In genomic region chr11:4030197-4030596, GRCh38 we compare ENCODE assay signal across 14 cellular contexts.
DNase-seq lines count a peak whose midpoint lies in the region; ATAC-seq and TF ChIP-seq lines count a peak whose summit lies in the region.
"Had no signal": no experiment of that assay in that cellular context is flagged by ENCODE, and none has a peak within 500 bp of the region (broad histone marks: within the 10 kb centered on the region; RNA-seq: fewer than 3 reads in every experiment).

No MANE protein-coding gene starts in this region.

- peaks cover 3% of the 10 kb centered on the region for H3K36me3 Mint-ChIP-seq in natural killer cell
- H3K36me3 Mint-ChIP-seq in natural killer cell treated with Interleukin-12 subunit alpha and Interleukin-12 subunit beta and Interleukin-15 and Interleukin-18, amount 100 ng/mL, for 72 hours, result peaks cover 12% of the 10 kb centered on the region
- peaks cover 42% of the 10 kb centered on the region for H3K36me3 Mint-ChIP-seq in activated T-helper 17 cell treated with anti-CD3 and anti-CD28 coated beads, Interleukin-2, amount 50 U/mL, for 72 hours (ENCODE audit: low read depth)
- H3K36me3 Mint-ChIP-seq in activated T-cell treated with anti-CD3 and anti-CD28 coated beads, Interleukin-2, amount 50 U/mL, for 4 hours (ENCODE audit: insufficient read depth), result peaks cover 34% of the 10 kb centered on the region

- peak overlapping the region; percentile 4; the same call in 1 of the 2 replicates for H3K4me2 ChIP-seq in KMS-11

- H3K27me3 ChIP-seq in KMS-11 (ENCODE audit: insufficient read depth, low read depth), result no peaks in the 10 kb centered on the region

- H3K9ac ChIP-seq in KMS-11, result no peak overlapping the region

- no peak for TF ChIP-seq POLR2A in erythroblast (IDR thresholded peaks at IDR 0.05; ENCODE audit: low read length)

- H3K4me1 ChIP-seq in KMS-11 (ENCODE audit: low read depth, poor library complexity, severe bottlenecking), result peaks cover 14% of the 10 kb centered on the region

- H3K9me3 Mint-ChIP-seq in natural killer cell, result no peaks in the 10 kb centered on the region
- no peaks in the 10 kb centered on the region for H3K9me3 Mint-ChIP-seq in natural killer cell treated with Interleukin-12 subunit alpha and Interleukin-12 subunit beta and Interleukin-15 and Interleukin-18, amount 100 ng/mL, for 72 hours
- H3K9me3 Mint-ChIP-seq in activated T-helper 17 cell treated with anti-CD3 and anti-CD28 coated beads, Interleukin-2, amount 50 U/mL, for 72 hours, result no peaks in the 10 kb centered on the region
- peaks cover 5% of the 10 kb centered on the region for H3K9me3 Mint-ChIP-seq in activated T-cell treated with anti-CD3 and anti-CD28 coated beads, Interleukin-2, amount 50 U/mL, for 4 hours
- H3K9me3 Mint-ChIP-seq: CD4-positive, alpha-beta T cell had no signal

- no peak for ATAC-seq in natural killer cell
- no peak for ATAC-seq in natural killer cell treated with Interleukin-12 subunit alpha and Interleukin-12 subunit beta and Interleukin-15 and Interleukin-18, amount 100 ng/mL, for 72 hours
- no peak for ATAC-seq in activated T-helper 17 cell treated with anti-CD3 and anti-CD28 coated beads, Interleukin-2, amount 50 U/mL, for 72 hours (replicated peaks)
- ATAC-seq in activated T-cell treated with anti-CD3 and anti-CD28 coated beads, Interleukin-2, amount 50 U/mL, for 4 hours, result no peak
- ATAC-seq in GM19324 (IDR thresholded peaks at IDR 0.05; ENCODE audit: low FRiP score, unreplicated experiment), result no peak

- no peak overlapping the region for H3K4me3 ChIP-seq in KMS-11 (IDR thresholded peaks at IDR 0.05; ENCODE audit: insufficient read depth, low read depth, low read length)

- H2AFZ ChIP-seq in KMS-11 (ENCODE audit: low read depth), result no peak overlapping the region

- no peaks in the 10 kb centered on the region for H3K27me3 Mint-ChIP-seq in natural killer cell (ENCODE audit: low read depth in 2 of 2)
- no peaks in the 10 kb centered on the region for H3K27me3 Mint-ChIP-seq in natural killer cell treated with Interleukin-12 subunit alpha and Interleukin-12 subunit beta and Interleukin-15 and Interleukin-18, amount 100 ng/mL, for 72 hours
- H3K27me3 Mint-ChIP-seq in activated T-helper 17 cell treated with anti-CD3 and anti-CD28 coated beads, Interleukin-2, amount 50 U/mL, for 72 hours, result no peaks in the 10 kb centered on the region
- H3K27me3 Mint-ChIP-seq in activated T-cell treated with anti-CD3 and anti-CD28 coated beads, Interleukin-2, amount 50 U/mL, for 4 hours (ENCODE audit: low read depth), result no peaks in the 10 kb centered on the region
- H3K27me3 Mint-ChIP-seq: B cell; CD4-positive, alpha-beta T cell had no signal

- TF ChIP-seq CTCF in natural killer cell (IDR thresholded peaks at IDR 0.05), result no peak
- TF ChIP-seq CTCF in KMS-11 (conservative IDR thresholded peaks at IDR 0.05; ENCODE audit: low read depth, low read length), result no peak

- peaks cover 2% of the 10 kb centered on the region; the same call in 1 of the 2 replicates for H3K36me3 ChIP-seq in KMS-11 (ENCODE audit: insufficient read depth)

- intact Hi-C loops in natural killer cell (cut with micrococcal nuclease), result no loop called here

- no peak overlapping the region for H3K4me3 Mint-ChIP-seq in natural killer cell
- H3K4me3 Mint-ChIP-seq in natural killer cell treated with Interleukin-12 subunit alpha and Interleukin-12 subunit beta and Interleukin-15 and Interleukin-18, amount 100 ng/mL, for 72 hours, result no peak overlapping the region
- no peak overlapping the region for H3K4me3 Mint-ChIP-seq in activated T-helper 17 cell treated with anti-CD3 and anti-CD28 coated beads, Interleukin-2, amount 50 U/mL, for 72 hours
- H3K4me3 Mint-ChIP-seq in activated T-cell treated with anti-CD3 and anti-CD28 coated beads, Interleukin-2, amount 50 U/mL, for 4 hours, result no peak overlapping the region
- H3K4me3 Mint-ChIP-seq: B cell; CD4-positive, alpha-beta T cell; H9 had no signal

- H4K20me1 ChIP-seq in KMS-11 (ENCODE audit: insufficient read depth), result no peaks in the 10 kb centered on the region

- H3K27ac ChIP-seq in KMS-11, result no peak overlapping the region

- H3K79me2 ChIP-seq in KMS-11 (ENCODE audit: insufficient read depth, low read depth), result no peaks in the 10 kb centered on the region

- peaks cover 35 to 36% of the 10 kb centered on the region in 2 donors for H3K4me1 Mint-ChIP-seq in natural killer cell
- H3K4me1 Mint-ChIP-seq in natural killer cell treated with Interleukin-12 subunit alpha and Interleukin-12 subunit beta and Interleukin-15 and Interleukin-18, amount 100 ng/mL, for 72 hours (ENCODE audit: low read depth in 2 of 2), result peaks cover 6 to 10% of the 10 kb centered on the region in 2 donors
- H3K4me1 Mint-ChIP-seq in activated T-helper 17 cell treated with anti-CD3 and anti-CD28 coated beads, Interleukin-2, amount 50 U/mL, for 72 hours, result peaks cover 9% of the 10 kb centered on the region
- peaks cover 11% of the 10 kb centered on the region for H3K4me1 Mint-ChIP-seq in activated T-cell treated with anti-CD3 and anti-CD28 coated beads, Interleukin-2, amount 50 U/mL, for 4 hours (ENCODE audit: low read depth)
- H3K4me1 Mint-ChIP-seq: H9 had no signal

- no peak for DNase-seq in natural killer cell
- no peak for DNase-seq in natural killer cell treated with Interleukin-12 subunit alpha and Interleukin-12 subunit beta and Interleukin-15 and Interleukin-18, amount 100 ng/mL, for 72 hours (ENCODE audit: low spot score)
- no peak for DNase-seq in erythroblast (lab: John Stamatoyannopoulos, UW)
- DNase-seq in activated T-cell treated with anti-CD3 and anti-CD28 coated beads, Interleukin-2, amount 50 U/mL, for 4 hours, result no peak
- DNase-seq: C1 segment of cervical spinal cord; CD4-positive, alpha-beta T cell; COR-L47; DMS153; GOT3; H9 had no signal

- H3K27ac Mint-ChIP-seq in natural killer cell, result peak overlapping the region; percentile 34 to 58
- no peak overlapping the region for H3K27ac Mint-ChIP-seq in natural killer cell treated with Interleukin-12 subunit alpha and Interleukin-12 subunit beta and Interleukin-15 and Interleukin-18, amount 100 ng/mL, for 72 hours
- H3K27ac Mint-ChIP-seq in activated T-helper 17 cell treated with anti-CD3 and anti-CD28 coated beads, Interleukin-2, amount 50 U/mL, for 72 hours, result peak overlapping the region; percentile 12
- H3K27ac Mint-ChIP-seq: B cell; CD4-positive, alpha-beta T cell; H9 had no signal

Comparison
In these comparisons a context has a peak if more than half of its experiments do, and no peak if none do; other contexts are left out.
1. H3K27ac Mint-ChIP-seq: peak in natural killer cell (2 of 2) and activated T-helper 17 cell treated with anti-CD3 and anti-CD28 coated beads, Interleukin-2, amount 50 U/mL, for 72 hours (single experiment); none in natural killer cell treated with Interleukin-12 subunit alpha and Interleukin-12 subunit beta and Interleukin-15 and Interleukin-18, amount 100 ng/mL, for 72 hours (0 of 2).